Comparison of ENCODE assay signal across 15 cellular contexts in genomic region chr9:114893622-114894021, GRCh38. TPM values are rescaled to one million over a fixed set of nuclear protein-coding genes. Genes with fewer than 3 reads are reported as not detected.
A peak's percentile ranks its signal among the peaks of the same experiment; 100 is the strongest.
DNase-seq lines count a peak whose midpoint lies in the region; ATAC-seq and TF ChIP-seq lines count a peak whose summit lies in the region.
"Had no signal": no experiment of that assay in that cellular context is flagged by ENCODE, and none has a peak within 500 bp of the region (broad histone marks: within the 10 kb centered on the region; RNA-seq: fewer than 3 reads in every experiment).

No MANE protein-coding gene starts in this region.

- TF ChIP-seq EP300 in sigmoid colon (IDR thresholded peaks at IDR 0.05) = no peak

- no peaks in the 10 kb centered on the region for H3K36me3 ChIP-seq in sigmoid colon
- H3K36me3 ChIP-seq: esophagus squamous epithelium, uterus had no signal

- H3K4me3 ChIP-seq in sigmoid colon = no peak overlapping the region
- H3K4me3 ChIP-seq: esophagus squamous epithelium, SK-N-MC, uterus had no signal

- intact Hi-C loops in sigmoid colon (cut with DNase I) = no loop called here

- peak; percentile 62 to 72 for ATAC-seq in activated T-cell treated with anti-CD3 and anti-CD28 coated beads, Interleukin-2, amount 50 U/mL, for 4 hours
- peak; percentile 56 for ATAC-seq in stimulated activated effector memory CD8-positive, alpha-beta T cell treated with anti-CD3 and anti-CD28 coated beads, Interleukin-12 subunit alpha, Interleukin-12 subunit beta, amount 100 ng/mL, for 72 hours

- no peaks in the 10 kb centered on the region for H3K9me3 ChIP-seq in sigmoid colon
- H3K9me3 ChIP-seq: esophagus squamous epithelium, uterus had no signal

- H3K9me3 Mint-ChIP-seq in activated T-cell treated with anti-CD3 and anti-CD28 coated beads, Interleukin-2, amount 50 U/mL, for 4 hours = peaks cover 4% of the 10 kb centered on the region
- no peaks in the 10 kb centered on the region for H3K9me3 Mint-ChIP-seq in stimulated activated effector memory CD8-positive, alpha-beta T cell treated with anti-CD3 and anti-CD28 coated beads, Interleukin-12 subunit alpha, Interleukin-12 subunit beta, amount 100 ng/mL, for 72 hours

- 69 to 93% methylated on average over 3 of the region's 3 CpGs for WGBS in sigmoid colon, 2 donors

- H3K4me1 Mint-ChIP-seq in activated T-cell treated with anti-CD3 and anti-CD28 coated beads, Interleukin-2, amount 50 U/mL, for 4 hours (ENCODE audit: low read depth) = peaks cover 73% of the 10 kb centered on the region
- peaks cover 66% of the 10 kb centered on the region for H3K4me1 Mint-ChIP-seq in stimulated activated effector memory CD8-positive, alpha-beta T cell treated with anti-CD3 and anti-CD28 coated beads, Interleukin-12 subunit alpha, Interleukin-12 subunit beta, amount 100 ng/mL, for 72 hours

- H3K4me1 ChIP-seq in sigmoid colon = peaks cover 0 to 12% (median 9%) of the 10 kb centered on the region in 4 donors
- H3K4me1 ChIP-seq: uterus had no signal

- no peaks in the 10 kb centered on the region for H3K27me3 ChIP-seq in sigmoid colon
- H3K27me3 ChIP-seq: esophagus squamous epithelium, uterus had no signal

- no peaks in the 10 kb centered on the region for H3K27me3 Mint-ChIP-seq in activated T-cell treated with anti-CD3 and anti-CD28 coated beads, Interleukin-2, amount 50 U/mL, for 4 hours (ENCODE audit: low read depth)

- H3K27ac Mint-ChIP-seq in stimulated activated effector memory CD8-positive, alpha-beta T cell treated with anti-CD3 and anti-CD28 coated beads, Interleukin-12 subunit alpha, Interleukin-12 subunit beta, amount 100 ng/mL, for 72 hours = peak overlapping the region; percentile 87

- H3K27ac ChIP-seq in sigmoid colon = no peak overlapping the region
- H3K27ac ChIP-seq: SK-N-MC, uterus had no signal

- no peak for TF ChIP-seq POLR2A in sigmoid colon (IDR thresholded peaks at IDR 0.05)

- peak overlapping the region; percentile 0 for H3K4me3 Mint-ChIP-seq in activated T-cell treated with anti-CD3 and anti-CD28 coated beads, Interleukin-2, amount 50 U/mL, for 4 hours
- H3K4me3 Mint-ChIP-seq in stimulated activated effector memory CD8-positive, alpha-beta T cell treated with anti-CD3 and anti-CD28 coated beads, Interleukin-12 subunit alpha, Interleukin-12 subunit beta, amount 100 ng/mL, for 72 hours = peak overlapping the region; percentile 14
- H3K4me3 Mint-ChIP-seq: mesothelial cell of epicardium had no signal

- DNase-seq in activated T-cell treated with anti-CD3 and anti-CD28 coated beads, Interleukin-2, amount 50 U/mL, for 4 hours = no peak
- no peak for DNase-seq in activated T-cell treated with anti-CD3 and anti-CD28 coated beads, Interleukin-2, amount 50 U/mL, for 1 hour
- DNase-seq in RPMI7951 (ENCODE audit: low read depth) (peak; percentile 72), dermis microvascular lymphatic vessel endothelial cell (ENCODE audit: low read depth in 2 of 2) (peak; percentile 47 to 90), sigmoid colon (no peak), ecto neural progenitor cell (ENCODE audit: low spot score) (no peak), AG08395 (ENCODE audit: low spot score) (no peak)
- DNase-seq in stimulated activated effector memory CD8-positive, alpha-beta T cell treated with anti-CD3 and anti-CD28 coated beads, Interleukin-12 subunit alpha, Interleukin-12 subunit beta, amount 100 ng/mL, for 72 hours (ENCODE audit: low spot score in 2 of 2) = no peak
- DNase-seq: AML-193, esophagus squamous epithelium, NCI-H2081 treated with DMSO at 0.1 percent for 48 hours, uterus had no signal

- H3K36me3 Mint-ChIP-seq in activated T-cell treated with anti-CD3 and anti-CD28 coated beads, Interleukin-2, amount 50 U/mL, for 4 hours (ENCODE audit: insufficient read depth) = peaks cover 1% of the 10 kb centered on the region
- H3K36me3 Mint-ChIP-seq in stimulated activated effector memory CD8-positive, alpha-beta T cell treated with anti-CD3 and anti-CD28 coated beads, Interleukin-12 subunit alpha, Interleukin-12 subunit beta, amount 100 ng/mL, for 72 hours = no peaks in the 10 kb centered on the region
- H3K36me3 Mint-ChIP-seq: mesothelial cell of epicardium had no signal

- no peak for TF ChIP-seq CTCF in sigmoid colon (IDR thresholded peaks at IDR 0.05)

RNA-seq across cellular contexts. Expression of gene TNFSF8, which starts 36.8 kb away (rescaled TPM):
- 100 to 1,000 TPM; 130 to 192 (median 141) TPM for total RNA-seq in activated T-cell treated with anti-CD3 and anti-CD28 coated beads, Interleukin-2, amount 50 U/mL, for 4 hours
- total RNA-seq in RPMI7951 (2014; rRNA removed; shearing (Covaris generic)) = not detected in 2 replicates
- total RNA-seq in dermis microvascular lymphatic vessel endothelial cell (not detected in 2 replicates), sigmoid colon (1 to 10 TPM; 1.4 to 3.0 (median 1.9) TPM)
- 10 to 100 TPM in 1 of 3 donors, 1 to 10 TPM in 1, under 1 TPM in 1; 0.60 to 11.7 (median 1.4) TPM for polyA plus RNA-seq in sigmoid colon
- total RNA-seq: H4, mesothelial cell of epicardium had no signal

Comparison
In these comparisons a context has a peak if more than half of its experiments do, and no peak if none do; other contexts are left out.
1. DNase-seq: peak in RPMI7951 (single experiment) and dermis microvascular lymphatic vessel endothelial cell (2 of 2); none in activated T-cell treated with anti-CD3 and anti-CD28 coated beads, Interleukin-2, amount 50 U/mL, for 4 hours (single experiment), activated T-cell treated with anti-CD3 and anti-CD28 coated beads, Interleukin-2, amount 50 U/mL, for 1 hour (single experiment), stimulated activated effector memory CD8-positive, alpha-beta T cell treated with anti-CD3 and anti-CD28 coated beads, Interleukin-12 subunit alpha, Interleukin-12 subunit beta, amount 100 ng/mL, for 72 hours (0 of 2), sigmoid colon (single experiment), ecto neural progenitor cell (single experiment) and AG08395 (single experiment).
2. RNA of gene TNFSF8, which starts 36.8 kb away (total RNA-seq): 130 to 192 TPM in activated T-cell treated with anti-CD3 and anti-CD28 coated beads, Interleukin-2, amount 50 U/mL, for 4 hours; 1.4 to 3.0 TPM in sigmoid colon, not detected in RPMI7951 and not detected in dermis microvascular lymphatic vessel endothelial cell; every median in the first group is over 10 times any median in the second.